ENCODE assay signal across 33 cellular contexts in the genomic region with DNA sequence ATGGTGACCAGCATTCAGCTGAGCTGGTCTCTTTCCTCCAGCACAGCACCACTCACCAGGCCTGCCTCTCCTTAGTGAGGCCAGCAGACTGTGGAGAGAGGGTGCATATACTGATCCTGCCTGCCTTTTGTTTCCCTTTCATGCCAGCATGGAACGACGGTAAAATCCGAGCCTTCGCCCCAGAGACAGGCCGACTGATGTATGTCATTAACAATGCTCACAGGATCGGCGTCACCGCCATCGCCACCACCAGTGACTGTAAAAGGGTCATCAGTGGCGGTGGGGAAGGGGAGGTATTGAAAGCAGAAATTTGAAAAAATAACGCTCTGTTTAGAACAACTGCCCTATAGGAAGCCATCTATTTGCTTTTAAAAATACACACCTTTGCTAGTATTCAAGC. TPM values are rescaled to one million over a fixed set of nuclear protein-coding genes. Genes with fewer than 3 reads are reported as not detected.
"Had no signal": no experiment of that assay in that cellular context is flagged by ENCODE, and none has a peak within 500 bp of the region (broad histone marks: within the 10 kb centered on the region; RNA-seq: fewer than 3 reads in every experiment).

No MANE protein-coding gene starts in this region.

- H3K4me2 ChIP-seq: hepatocyte had no signal

- H2AFZ ChIP-seq: hepatocyte had no signal

- H3K27ac ChIP-seq: colonic mucosa, coronary artery, dorsolateral prefrontal cortex, epithelial cell of prostate, esophagus squamous epithelium, foreskin keratinocyte, gastrocnemius medialis, gastroesophageal sphincter, heart left ventricle, heart right ventricle, hepatocyte had no signal

- FAIRE-seq: colon, endometrium, endothelial cell of umbilical vein, frontal cortex had no signal

- H3K4me3 ChIP-seq: colonic mucosa, coronary artery, dorsolateral prefrontal cortex, esophagus squamous epithelium, gastrocnemius medialis, gastroesophageal sphincter, heart left ventricle, heart right ventricle, hepatocyte had no signal

- H3K9me3 Mint-ChIP-seq: dendritic cell treated with granulocyte-macrophage colony-stimulating factor and Interleukin-4, amounts not matched to agents 40 ng/mL and 50 ng/mL, for 4 days; effector memory CD8-positive, alpha-beta T cell; endodermal cell had no signal

- H3K36me3 ChIP-seq: colonic mucosa, esophagus squamous epithelium, gastrocnemius medialis, gastroesophageal sphincter, heart left ventricle, heart right ventricle had no signal

- ATAC-seq: effector memory CD8-positive, alpha-beta T cell; esophagus mucosa; foreskin keratinocyte; gastrocnemius medialis; gastroesophageal sphincter; heart left ventricle; heart right ventricle had no signal

- H3K9me3 ChIP-seq: colonic mucosa, esophagus squamous epithelium, gastrocnemius medialis, gastroesophageal sphincter, heart left ventricle, heart right ventricle had no signal

- H3K4me1 Mint-ChIP-seq: endodermal cell had no signal

- DNase-seq: colonic mucosa; cortex of kidney; dermis blood vessel endothelial cell; dorsolateral prefrontal cortex; effector CD4-positive, alpha-beta T cell; effector CD8-positive, alpha-beta T cell; effector memory CD4-positive, alpha-beta T cell; effector memory CD8-positive, alpha-beta T cell; endodermal cell; erythroblast; esophagus squamous epithelium; foreskin fibroblast; foreskin keratinocyte; foreskin melanocyte; gastrocnemius medialis; glutamatergic neuron; heart left ventricle; heart right ventricle had no signal

- H3K4me3 Mint-ChIP-seq: dendritic cell treated with granulocyte-macrophage colony-stimulating factor and Interleukin-4, amounts not matched to agents 40 ng/mL and 50 ng/mL, for 4 days; effector memory CD8-positive, alpha-beta T cell; endodermal cell had no signal

- H3K27me3 ChIP-seq: colonic mucosa, dorsolateral prefrontal cortex, foreskin keratinocyte, hepatocyte had no signal

- H3K27ac Mint-ChIP-seq: dendritic cell treated with granulocyte-macrophage colony-stimulating factor and Interleukin-4, amounts not matched to agents 40 ng/mL and 50 ng/mL, for 4 days; effector memory CD8-positive, alpha-beta T cell; endodermal cell had no signal

- H3K79me2 ChIP-seq: hepatocyte had no signal

- H3K4me1 ChIP-seq: colonic mucosa, esophagus squamous epithelium, foreskin keratinocyte, gastrocnemius medialis, gastroesophageal sphincter, heart left ventricle, heart right ventricle had no signal

RNA-seq across cellular contexts. Expression of gene USP43, which starts 12.6 kb away (rescaled TPM):
- total RNA-seq: endothelial cell of umbilical vein, fibroblast of villous mesenchyme, heart right ventricle had no signal

RNA-seq across cellular contexts. Expression of gene CFAP52, which starts 56.3 kb away (rescaled TPM):
- total RNA-seq: colonic mucosa, dermis blood vessel endothelial cell, dermis microvascular lymphatic vessel endothelial cell, endothelial cell of umbilical vein, epithelial cell of proximal tubule, esophagus mucosa, esophagus squamous epithelium, foreskin keratinocyte, gastrocnemius medialis, glomerular endothelial cell had no signal
- polyA plus RNA-seq: endothelial cell of umbilical vein, fibroblast of lung, foreskin keratinocyte, heart left ventricle, heart right ventricle, hepatocyte had no signal
